ENCODE assay signal across 7 cellular contexts in genomic region chr2:186306754-186307153, GRCh38.
"Had no signal": no experiment of that assay in that cellular context is flagged by ENCODE, and none has a peak within 500 bp of the region (broad histone marks: within the 10 kb centered on the region; RNA-seq: fewer than 3 reads in every experiment).

No MANE protein-coding gene starts in this region.

- DNase-seq: GM23248, HFFc6, KBM-7 had no signal

- H3K27me3 Mint-ChIP-seq: IgD-negative memory B cell had no signal

- H3K4me3 ChIP-seq: GM23248, HAP-1 had no signal

- H3K4me1 Mint-ChIP-seq: IgD-negative memory B cell had no signal

- H3K27ac ChIP-seq: GM23248, HL-60, KMS-11 had no signal

- H3K9ac ChIP-seq: GM23248, KMS-11 had no signal

- H2AFZ ChIP-seq: GM23248 had no signal

- H3K4me3 Mint-ChIP-seq: HFFc6, IgD-negative memory B cell had no signal

- H3K36me3 ChIP-seq: HAP-1 had no signal

- H3K27ac Mint-ChIP-seq: HFFc6, IgD-negative memory B cell had no signal

- H3K9me3 ChIP-seq: HAP-1 had no signal

- H3K4me2 ChIP-seq: KMS-11 had no signal
